ENCODE assay signal across 10 cellular contexts in genomic region chr9:104775574-104775936, GRCh38. TPM values are rescaled to one million over a fixed set of nuclear protein-coding genes. Genes with fewer than 3 reads are reported as not detected.
DNase-seq lines count a peak whose midpoint lies in the region; ATAC-seq, FAIRE-seq and TF ChIP-seq lines count a peak whose summit lies in the region.
"Had no signal": no experiment of that assay in that cellular context is flagged by ENCODE, and none has a peak within 500 bp of the region (broad histone marks: within the 10 kb centered on the region; RNA-seq: fewer than 3 reads in every experiment).

No MANE protein-coding gene starts in this region.

- H3K9ac ChIP-seq in GM12878 (ENCODE audit: control insufficient read depth, insufficient read depth, low read length) = peak overlapping the region; percentile 85

- peak overlapping the region; percentile 98 for H3K27ac ChIP-seq in GM12878 (ENCODE audit: control insufficient read depth, insufficient read depth)

- H3K4me3 ChIP-seq in GM12878 = no peak overlapping the region

- peaks cover 6% of the 10 kb centered on the region; the same call in 1 of the 2 replicates for H3K79me2 ChIP-seq in GM12878 (ENCODE audit: control insufficient read depth, insufficient read depth, low read length)

- CTCF ChIA-PET in GM12878 (lab: Yijun Ruan, JAX) (interaction anchor here (0.6 to 2.5 kb wide), 5 partner anchors 10 to 240 kb away, joined by 3 to 15 read pairs (median 3); partner anchors contain the start of genes NIPSNAP3A and NIPSNAP3B), T-cell (lab: Charles Lee) (no interaction called here)

- H3K36me3 ChIP-seq in GM12878 (ENCODE audit: control insufficient read depth in 2 of 2, insufficient read depth in 2 of 2, low read length in 1 of 2) = no peaks in the 10 kb centered on the region

- TF ChIP-seq EP300 in GM12878 (IDR thresholded peaks at IDR 0.05; ENCODE audit: borderline replicate concordance in 1 of 2, control insufficient read depth in 1 of 2, low read depth in 2 of 2, low read length in 2 of 2) = no peak

- H3K36me3 Mint-ChIP-seq in T-cell = no peaks in the 10 kb centered on the region

- H3K4me1 ChIP-seq in GM12878 (ENCODE audit: control insufficient read depth, insufficient read depth, low read length) = peaks cover 17% of the 10 kb centered on the region

- H3K27me3 Mint-ChIP-seq in T-cell = no peaks in the 10 kb centered on the region

- H3K4me1 Mint-ChIP-seq in T-cell = no peaks in the 10 kb centered on the region

- H3K27ac Mint-ChIP-seq in T-cell = no peak overlapping the region

- H3K9me3 Mint-ChIP-seq in T-cell = no peaks in the 10 kb centered on the region

- TF ChIP-seq CTCF in GM12878 (IDR thresholded peaks at IDR 0.05 in 2 of 3, conservative IDR thresholded peaks at IDR 0.05 in 1 of 3; ENCODE audit: control insufficient read depth in 2 of 3, extremely low read depth in 1 of 3, insufficient read depth in 1 of 3, low read depth in 3 of 3, low read length in 3 of 3) = no peak

- RAD21 ChIA-PET in GM12878 (lab: Charles Lee; ENCODE audit: unreplicated experiment) = interaction anchor here (0.7 to 2.7 kb wide), 6 partner anchors 9 to 610 kb away, joined by 3 to 30 read pairs (median 4); partner anchors contain the start of genes NIPSNAP3A and NIPSNAP3B

- SMC1A ChIA-PET in GM12878 (lab: Charles Lee; ENCODE audit: uncharacterized antibody, unreplicated experiment) = interaction anchor here (0.6 to 2.6 kb wide), 10 partner anchors 9 to 732 kb away, joined by 3 to 31 read pairs (median 3); partner anchors contain the start of genes NIPSNAP3A and NIPSNAP3B

- in situ Hi-C loops in GM12878 (cut with MboI) = loop anchor here (5.0 kb wide), 2 partner anchors 382 to 642 kb away; no protein-coding TSS in a partner anchor

- peak overlapping the region; percentile 65 for H2AFZ ChIP-seq in GM12878 (ENCODE audit: control insufficient read depth, low read depth, low read length)

- no peaks in the 10 kb centered on the region for H3K9me3 ChIP-seq in GM12878 (replicated peaks; ENCODE audit: control insufficient read depth, insufficient read depth, low read length)

- DNase-seq in GM12891 (ENCODE audit: insufficient read length, low spot score) (no peak), GM12878 (ENCODE audit: low read depth, low spot score) (no peak), cortex of kidney (lab: John Stamatoyannopoulos, UW) (no peak), NCI-H1105 treated with DMSO at 0.1 percent for 48 hours (lab: John Stamatoyannopoulos, UW) (no peak), T-cell (no peak), DMS79 treated with DMSO at 0.1 percent for 48 hours (lab: John Stamatoyannopoulos, UW) (no peak)
- DNase-seq: dorsolateral prefrontal cortex, NCI-H2029 had no signal

- POLR2A ChIA-PET in GM12878 (lab: Charles Lee) = interaction anchor here (0.6 to 2.8 kb wide), 5 partner anchors 8 to 174 kb away, joined by 3 to 16 read pairs (median 4); partner anchors contain the start of genes NIPSNAP3A and NIPSNAP3B
- POLR2A ChIA-PET in T-cell (lab: Charles Lee) = no interaction called here

- no peaks in the 10 kb centered on the region for H3K27me3 ChIP-seq in GM12878 (replicated peaks in 1 of 2; ENCODE audit: control insufficient read depth in 2 of 2, insufficient read depth in 2 of 2, low read length in 1 of 2)
- H3K27me3 ChIP-seq: dorsolateral prefrontal cortex had no signal

- no peak for TF ChIP-seq POLR2A in GM12891 (IDR thresholded peaks at IDR 0.05; ENCODE audit: low read depth, low read length)
- TF ChIP-seq POLR2A in GM12878 (IDR thresholded peaks at IDR 0.05; ENCODE audit: low read depth, low read length) = no peak

- H3K4me3 Mint-ChIP-seq in T-cell = no peak overlapping the region

- ATAC-seq in GM19467 (IDR thresholded peaks at IDR 0.05; ENCODE audit: unreplicated experiment) (peak; percentile 55), HG03060 (IDR thresholded peaks at IDR 0.05; ENCODE audit: low read depth, unreplicated experiment) (peak; percentile 49), GM12878 (peak; percentile 76), T-cell (replicated peaks in 1 of 4) (no peak)

- BruUV-seq in GM12878 (replicated peaks; lab: Mats Ljungman, UMichigan) = no TSS peak

- peak overlapping the region; percentile 93 for H3K4me2 ChIP-seq in GM12878 (ENCODE audit: control insufficient read depth, insufficient read depth)

- intact Hi-C loops in GM12878 (cut with micrococcal nuclease; ENCODE audit: unreplicated experiment) = loop anchor here (2.0 to 10.0 kb wide), 3 partner anchors 27 to 779 kb away; partner anchors contain the start of genes FKTN and SLC44A1

- H4K20me1 ChIP-seq in GM12878 (ENCODE audit: control insufficient read depth, insufficient read depth) = no peaks in the 10 kb centered on the region

- FAIRE-seq in GM12891 (lab: Jason Lieb, UNC) (no peak), GM12878 (lab: Jason Lieb, UNC) (peak; percentile 13)

- TF ChIP-seq RAD21 in GM12878 (IDR thresholded peaks at IDR 0.05; ENCODE audit: insufficient read depth, low read depth, low read length) = no peak

TF ChIP-seq in GM12891, 5 proteins besides CTCF, POLR2A, EP300 and RAD21:
- TF ChIP-seq SPI1 (IDR thresholded peaks at IDR 0.05; ENCODE audit: low read depth, low read length) (0 out of 2 replicates have a peak, but pooled peaks have one; percentile 31), PAX5 (IDR thresholded peaks at IDR 0.05; ENCODE audit: insufficient read depth, low read length, severe bottlenecking) (no peak), POLR2AphosphoS5 (IDR thresholded peaks at IDR 0.05; ENCODE audit: low read depth, low read length) (no peak), POU2F2 (IDR thresholded peaks at IDR 0.05; ENCODE audit: low read depth, low read length) (no peak), TAF1 (IDR thresholded peaks at IDR 0.05; ENCODE audit: low read depth, low read length) (no peak)
TF ChIP-seq in GM12891: peak in this region for 1.

TF ChIP-seq in GM12878, 131 proteins besides CTCF, POLR2A, EP300 and RAD21 (continues in another document):
- TF ChIP-seq CBFB (IDR thresholded peaks at IDR 0.05; ENCODE audit: low read depth) (peak; percentile 18; the same call in 1 of the 2 replicates), JUND (IDR thresholded peaks at IDR 0.05; ENCODE audit: low read depth, low read length) (no peak), IKZF1 (conservative IDR thresholded peaks at IDR 0.05) (peak; percentile 74; the same call in 1 of the 2 replicates), TAF1 (IDR thresholded peaks at IDR 0.05; ENCODE audit: borderline replicate concordance, low read depth, low read length) (0 out of 2 replicates have a peak, but pooled peaks have one; percentile 0), BHLHE40 (IDR thresholded peaks at IDR 0.05; ENCODE audit: borderline replicate concordance in 1 of 2, low read depth in 2 of 2, low read length in 1 of 2) (0 out of 4 replicates have a peak, but pooled peaks of 1 of the 2 experiments have one; percentile 0), SMAD1 (IDR thresholded peaks at IDR 0.05; ENCODE audit: low read depth, partially characterized antibody) (peak; percentile 2), CEBPB (IDR thresholded peaks at IDR 0.05; ENCODE audit: borderline replicate concordance in 1 of 2, low read depth in 2 of 2, low read length in 2 of 2) (no peak), USF1 (IDR thresholded peaks at IDR 0.05; ENCODE audit: borderline replicate concordance, extremely low read length, insufficient read depth, low read depth, low read length) (no peak)

RNA-seq across cellular contexts. Expression of gene NIPSNAP3B, which starts 11.6 kb away (rescaled TPM):
- polyA plus RNA-seq in GM12891 (2012; ENCODE audit: low read depth, missing spikeins) = 0.89 TPM
- 23.4 and 24.0 TPM in 2 replicates for total RNA-seq in GM12878 (2013; cell fraction: nucleolus; rRNA removed)
- total RNA-seq in GM12878 (2014; rRNA removed) = 3.1 and 5.3 TPM in 2 replicates
- 3.6 and 4.5 TPM in 2 replicates for total RNA-seq in GM12878 (2014; rRNA removed; fragmentation: Illumina TruSeq; extraction: Trizol)
- 4.6 and 4.7 TPM in 2 replicates for total RNA-seq in GM12878 (2021)
- polyA plus RNA-seq in GM12878 (2011; ENCODE audit: low read depth) = 1.3 TPM
- 4.3 and 6.6 TPM in 2 replicates for polyA plus RNA-seq in GM12878 (2011; rRNA removed)
- polyA plus RNA-seq in GM12878 (2011; cell fraction: cytosol; rRNA removed) = 1.2 TPM in 2 replicates
- polyA plus RNA-seq in GM12878 (2011; cell fraction: nucleus; rRNA removed) = 3.9 and 6.9 TPM in 2 replicates
- polyA plus RNA-seq in GM12878 (2012) = 2.0 and 2.7 TPM in 2 replicates
- polyA plus RNA-seq in GM12878 (2014; fragmentation: Illumina TruSeq; extraction: Trizol) = 3.8 and 7.6 TPM in 2 replicates
- 1 to 10 TPM; 4.9 to 6.9 TPM for polyA plus RNA-seq in GM12878 (2014; fragmentation: Nextera tagmentation; extraction: Ambion mirVana)
- 2.8 and 4.2 TPM in 2 replicates for polyA plus RNA-seq in GM12878 (2014; rRNA removed)
- 1 to 10 TPM; 4.3 to 5.2 TPM for polyA plus RNA-seq in GM12878 (2016; fragmentation: Nextera tagmentation; extraction: Ambion mirVana)
- polyA minus RNA-seq in GM12878 (2011; rRNA and poly(A)+ RNA removed) = 1.1 and 1.8 TPM in 2 replicates
- polyA minus RNA-seq in GM12878 (2011; cell fraction: cytosol; rRNA and poly(A)+ RNA removed) = 1.2 TPM in 1 of 2 replicates, not detected in the other
- 2.6 and 3.1 TPM in 2 replicates for polyA minus RNA-seq in GM12878 (2011; cell fraction: nucleus; rRNA and poly(A)+ RNA removed)
- total RNA-seq in T-cell = 1 to 10 TPM in 4 of 5 donors, under 1 TPM in 1; 0.84 to 2.0 (median 1.2) TPM

RNA-seq across cellular contexts. Expression of gene NIPSNAP3A, which starts 28.1 kb away (rescaled TPM):
- polyA plus RNA-seq in GM12891 (2012; ENCODE audit: low read depth, missing spikeins) = 14.6 TPM
- 20.7 and 22.4 TPM in 2 replicates for total RNA-seq in GM12878 (2013; cell fraction: nucleolus; rRNA removed)
- 26.3 and 30.0 TPM in 2 replicates for total RNA-seq in GM12878 (2014; rRNA removed)
- total RNA-seq in GM12878 (2014; rRNA removed; fragmentation: Illumina TruSeq; extraction: Trizol) = 21.0 and 24.3 TPM in 2 replicates
- 19.1 and 19.5 TPM in 2 replicates for total RNA-seq in GM12878 (2021)
- 11.2 TPM for polyA plus RNA-seq in GM12878 (2011; ENCODE audit: low read depth)
- polyA plus RNA-seq in GM12878 (2011; rRNA removed) = 41.7 and 56.7 TPM in 2 replicates
- 12.6 and 13.7 TPM in 2 replicates for polyA plus RNA-seq in GM12878 (2011; cell fraction: cytosol; rRNA removed)
- 19.9 and 22.7 TPM in 2 replicates for polyA plus RNA-seq in GM12878 (2011; cell fraction: nucleus; rRNA removed)
- 11.1 and 13.1 TPM in 2 replicates for polyA plus RNA-seq in GM12878 (2012)
- polyA plus RNA-seq in GM12878 (2014; fragmentation: Illumina TruSeq; extraction: Trizol) = 21.3 and 25.6 TPM in 2 replicates
- 10 to 100 TPM; 60.9 to 87.2 TPM for polyA plus RNA-seq in GM12878 (2014; fragmentation: Nextera tagmentation; extraction: Ambion mirVana)
- 17.1 and 25.6 TPM in 2 replicates for polyA plus RNA-seq in GM12878 (2014; rRNA removed)
- 10 to 100 TPM; 43.7 to 45.3 TPM for polyA plus RNA-seq in GM12878 (2016; fragmentation: Nextera tagmentation; extraction: Ambion mirVana)
- polyA minus RNA-seq in GM12878 (2011; rRNA and poly(A)+ RNA removed) = 8.6 and 11.7 TPM in 2 replicates
- 3.7 and 6.5 TPM in 2 replicates for polyA minus RNA-seq in GM12878 (2011; cell fraction: cytosol; rRNA and poly(A)+ RNA removed)
- 5.4 and 7.3 TPM in 2 replicates for polyA minus RNA-seq in GM12878 (2011; cell fraction: nucleus; rRNA and poly(A)+ RNA removed)
- total RNA-seq in T-cell = 10 to 100 TPM in 1 of 5 donors, 1 to 10 TPM in 4; 6.8 to 10.5 (median 9.8) TPM

Comparison
In these comparisons a context has a peak if more than half of its experiments do, and no peak if none do; other contexts are left out.
1. ATAC-seq: peak in GM19467 (single experiment), HG03060 (single experiment) and GM12878 (single experiment); none in T-cell (0 of 4).